ENCODE assay signal across 11 cellular contexts in the genomic region with DNA sequence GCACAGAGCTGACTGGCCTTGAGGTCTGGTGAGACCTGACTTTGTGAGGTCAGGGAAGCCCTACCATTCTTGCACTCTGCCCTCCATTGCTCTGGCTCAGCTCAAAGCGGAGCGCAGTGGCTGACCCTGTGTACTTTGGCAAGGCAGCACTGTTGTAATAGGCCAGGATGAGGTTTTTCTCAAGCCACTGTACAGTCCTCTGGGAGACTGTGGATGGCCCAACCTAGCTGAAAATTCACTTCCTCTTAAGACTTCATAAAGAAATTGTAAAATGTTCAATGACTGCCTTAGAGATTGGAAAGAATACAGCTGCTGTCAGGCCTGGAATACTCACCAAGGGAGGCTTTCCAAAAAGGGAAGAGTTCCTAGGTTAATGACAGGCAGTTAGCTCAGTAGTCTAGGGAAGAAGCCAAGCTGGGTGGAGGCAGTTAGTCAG.
DNase-seq lines count a peak whose midpoint lies in the region; ATAC-seq and TF ChIP-seq lines count a peak whose summit lies in the region.
"Had no signal": no experiment of that assay in that cellular context is flagged by ENCODE, and none has a peak within 500 bp of the region (broad histone marks: within the 10 kb centered on the region; RNA-seq: fewer than 3 reads in every experiment).

No MANE protein-coding gene starts in this region.

- no peak for DNase-seq in T-helper 17 cell
- DNase-seq in mucosa of descending colon = no peak
- no peak for DNase-seq in HPDE6-E6E7 (ENCODE audit: extremely low spot score)
- DNase-seq: occipital lobe had no signal

- no peaks in the 10 kb centered on the region for H3K9me3 ChIP-seq in BLaER1 treated with 17β-estradiol and CSF1 and Interleukin-3, amounts not matched to agents 10 nM and 100 nM (replicated peaks in 1 of 11)
- H3K9me3 ChIP-seq in T-helper 17 cell (ENCODE audit: control insufficient read depth, low read length, poor library complexity, severe bottlenecking) = no peaks in the 10 kb centered on the region
- no peaks in the 10 kb centered on the region for H3K9me3 ChIP-seq in gastroesophageal sphincter
- no peaks in the 10 kb centered on the region for H3K9me3 ChIP-seq in mucosa of descending colon
- H3K9me3 ChIP-seq: thyroid gland had no signal

- TF ChIP-seq CTCF in gastroesophageal sphincter (IDR thresholded peaks at IDR 0.05) (no peak), mucosa of descending colon (IDR thresholded peaks at IDR 0.05) (no peak)

- H4K20me1 ChIP-seq in BLaER1 treated with 17β-estradiol and CSF1 and Interleukin-3, amounts not matched to agents 10 nM and 100 nM = no peaks in the 10 kb centered on the region; a peak in 2 of 22 replicates

- H3K36me3 ChIP-seq in BLaER1 treated with 17β-estradiol and CSF1 and Interleukin-3, amounts not matched to agents 10 nM and 100 nM = no peaks in the 10 kb centered on the region
- no peaks in the 10 kb centered on the region for H3K36me3 ChIP-seq in gastroesophageal sphincter
- no peaks in the 10 kb centered on the region for H3K36me3 ChIP-seq in mucosa of descending colon (ENCODE audit: low read depth)
- H3K36me3 ChIP-seq: thyroid gland had no signal

- intact Hi-C loops in mucosa of descending colon (cut with DNase I, micrococcal nuclease) = no loop called here

- H3K27ac ChIP-seq in BLaER1 treated with 17β-estradiol and CSF1 and Interleukin-3, amounts not matched to agents 10 nM and 100 nM = no peak overlapping the region
- H3K27ac ChIP-seq in gastroesophageal sphincter = no peak overlapping the region
- H3K27ac ChIP-seq: thyroid gland had no signal

- peaks cover 10% of the 10 kb centered on the region for H3K27me3 Mint-ChIP-seq in T-helper 17 cell

- ATAC-seq in T-helper 17 cell (no peak), gastroesophageal sphincter (peak; percentile 61), mucosa of descending colon (peak; percentile 17), HG02885 (IDR thresholded peaks at IDR 0.05; ENCODE audit: poor library complexity, unreplicated experiment) (no peak), HG03442 (IDR thresholded peaks at IDR 0.05; ENCODE audit: unreplicated experiment) (no peak), GM21786 (IDR thresholded peaks at IDR 0.05; ENCODE audit: unreplicated experiment) (no peak)
- ATAC-seq: SK-N-SH treated with all-trans-retinoic acid at 6 μM for 48 hours had no signal

- H3K4me1 ChIP-seq in BLaER1 treated with 17β-estradiol and CSF1 and Interleukin-3, amounts not matched to agents 10 nM and 100 nM = peaks cover 10 to 28% (median 21%) of the 10 kb centered on the region in 10 experiments
- H3K4me1 ChIP-seq in gastroesophageal sphincter (no peaks in the 10 kb centered on the region), mucosa of descending colon (ENCODE audit: low read depth) (no peaks in the 10 kb centered on the region)
- H3K4me1 ChIP-seq: thyroid gland had no signal

- H3K27me3 ChIP-seq in BLaER1 treated with 17β-estradiol and CSF1 and Interleukin-3, amounts not matched to agents 10 nM and 100 nM = peaks cover 61 to 100% (median 96%) of the 10 kb centered on the region in 11 experiments
- H3K27me3 ChIP-seq in gastroesophageal sphincter = no peaks in the 10 kb centered on the region
- H3K27me3 ChIP-seq: thyroid gland had no signal

- WGBS in gastroesophageal sphincter (ENCODE audit: low coverage in 1 of 2), 2 donors = no CpG with 5 or more reads among the region's 2 CpGs

- no peak overlapping the region for H3K4me3 ChIP-seq in BLaER1 treated with 17β-estradiol and CSF1 and Interleukin-3, amounts not matched to agents 10 nM and 100 nM
- H3K4me3 ChIP-seq in gastroesophageal sphincter = no peak overlapping the region
- no peak overlapping the region for H3K4me3 ChIP-seq in mucosa of descending colon
- H3K4me3 ChIP-seq: thyroid gland had no signal

- no peak overlapping the region for H3K9ac ChIP-seq in BLaER1 treated with 17β-estradiol and CSF1 and Interleukin-3, amounts not matched to agents 10 nM and 100 nM

- no peak overlapping the region for H3K27ac Mint-ChIP-seq in T-helper 17 cell

- no peaks in the 10 kb centered on the region for H3K4me1 Mint-ChIP-seq in T-helper 17 cell

- no peak for TF ChIP-seq EP300 in gastroesophageal sphincter (IDR thresholded peaks at IDR 0.05)

- H3K4me3 Mint-ChIP-seq in T-helper 17 cell = peak overlapping the region; percentile 28

- H3K4me2 ChIP-seq in BLaER1 treated with 17β-estradiol and CSF1 and Interleukin-3, amounts not matched to agents 10 nM and 100 nM = peak overlapping the region in 10 of 11 experiments; percentile 8 to 45 (median 35); a peak in 14 of 22 replicates

- no peaks in the 10 kb centered on the region for H3K36me3 Mint-ChIP-seq in T-helper 17 cell (ENCODE audit: low read depth)

- no peak for TF ChIP-seq POLR2A in gastroesophageal sphincter (IDR thresholded peaks at IDR 0.05)

Comparison
In these comparisons a context has a peak if more than half of its experiments do, and no peak if none do; other contexts are left out.
1. ATAC-seq: peak in gastroesophageal sphincter (single experiment) and mucosa of descending colon (single experiment); none in T-helper 17 cell (single experiment), HG02885 (single experiment), HG03442 (single experiment) and GM21786 (single experiment).